8 cellular contexts compared by ENCODE assay signal in the genomic region with DNA sequence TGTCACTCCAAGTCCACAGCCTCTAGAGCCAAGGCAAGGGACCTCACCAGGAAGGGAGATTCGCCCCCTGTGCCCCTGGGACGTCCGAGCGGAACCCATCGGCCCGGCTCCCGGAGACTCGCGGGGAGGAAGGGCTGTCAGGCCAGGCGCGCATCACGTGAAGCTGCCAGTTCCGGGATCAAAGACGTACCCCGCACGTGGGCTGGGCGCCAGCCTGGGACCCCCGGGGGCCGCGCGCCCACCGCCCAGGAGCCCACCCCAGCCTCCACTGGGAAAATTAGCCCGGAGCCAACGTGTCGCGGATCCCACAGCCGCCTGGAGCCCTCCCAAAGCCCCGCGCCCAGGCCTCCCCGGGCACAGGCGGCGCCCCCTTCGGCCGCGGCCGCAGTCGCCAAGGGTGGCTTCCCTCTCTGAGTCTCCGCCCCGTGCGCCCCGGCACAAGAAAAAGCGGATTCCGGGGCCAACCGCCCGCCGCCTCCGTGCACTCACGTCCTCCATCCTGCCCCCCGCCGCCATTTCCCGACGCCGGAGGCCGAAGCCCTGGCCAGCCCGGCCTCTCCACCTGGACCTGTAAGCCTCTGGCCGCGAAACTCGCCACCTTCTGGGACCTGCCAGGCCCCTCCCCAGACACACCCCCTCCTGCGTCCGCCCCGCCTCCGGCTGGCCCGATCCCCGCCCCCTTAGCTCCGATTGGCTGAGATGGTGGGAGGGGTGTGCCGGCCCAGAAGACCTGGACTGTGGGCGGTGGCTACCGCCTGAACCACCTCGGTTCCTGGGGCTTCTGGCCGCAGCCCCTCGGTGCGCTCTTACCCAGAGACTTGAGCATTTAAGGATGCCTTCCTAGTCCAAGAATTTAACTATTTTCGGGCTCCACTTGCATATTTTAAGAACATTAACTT. TPM values are rescaled to one million over a fixed set of nuclear protein-coding genes. Genes with fewer than 3 reads are reported as not detected.
DNase-seq lines count a peak whose midpoint lies in the region; ATAC-seq and TF ChIP-seq lines count a peak whose summit lies in the region.

TSS of gene TMEM192 (minus strand) at position 603 of the 899 bp plus-strand sequence. CDS start at position 516, 87 bp downstream.

- H3F3A ChIP-seq in PC-3 (ENCODE audit: low read length, unreplicated experiment): no peaks in the 10 kb centered on the region

- peak within 1 kb of the TSS; percentile 96 for H2AFZ ChIP-seq in PC-3 (ENCODE audit: low read length)

- CTCF ChIA-PET in PC-3 (lab: Charles Lee): interaction anchor here (0.5 to 1.3 kb wide), 8 partner anchors 18 to 367 kb away, joined by 3 to 14 read pairs (median 5); partner anchors contain the start of gene MSMO1

- no peaks in the 10 kb centered on the region for H3K27me3 Mint-ChIP-seq in activated T-cell treated with anti-CD3 and anti-CD28 coated beads, Interleukin-2, amount 50 U/mL, for 72 hours (ENCODE audit: low read depth)

- H3K36me3 ChIP-seq in PC-3 (ENCODE audit: low read depth, low read length): no peaks in the 10 kb centered on the region
- no peaks in the 10 kb centered on the region for H3K36me3 ChIP-seq in esophagus muscularis mucosa

- H3K9me3 Mint-ChIP-seq in activated T-cell treated with anti-CD3 and anti-CD28 coated beads, Interleukin-2, amount 50 U/mL, for 72 hours: no peaks in the 10 kb centered on the region

- POLR2A ChIA-PET in PC-3 (lab: Charles Lee; ENCODE audit: unreplicated experiment): interaction anchor here (0.6 to 1.0 kb wide), 8 partner anchors 13 to 787 kb away, joined by 3 to 9 read pairs (median 3); no protein-coding TSS in a partner anchor

- intact Hi-C loops in PC-3 (cut with micrococcal nuclease) (loop anchor here (5.0 kb wide), 1 partner anchor 215 kb away; the partner anchor contains the start of gene MSMO1), esophagus muscularis mucosa (cut with DNase I) (loop anchor here (5.0 kb wide), 1 partner anchor 215 kb away; the partner anchor contains the start of gene MSMO1)

- no peaks in the 10 kb centered on the region for H3K9me3 ChIP-seq in PC-3 (ENCODE audit: low read length)
- no peaks in the 10 kb centered on the region for H3K9me3 ChIP-seq in esophagus muscularis mucosa

- no peaks in the 10 kb centered on the region for H3K36me3 Mint-ChIP-seq in activated T-cell treated with anti-CD3 and anti-CD28 coated beads, Interleukin-2, amount 50 U/mL, for 72 hours (ENCODE audit: insufficient read depth in 2 of 2)

- no peaks in the 10 kb centered on the region for H3K27me3 ChIP-seq in PC-3 (ENCODE audit: low read length)
- H3K27me3 ChIP-seq in esophagus muscularis mucosa: no peaks in the 10 kb centered on the region

- peak; percentile 94 for ATAC-seq in GM21619 (IDR thresholded peaks at IDR 0.05; ENCODE audit: unreplicated experiment)
- ATAC-seq in PC-3: peak; percentile 96
- ATAC-seq in activated T-cell treated with anti-CD3 and anti-CD28 coated beads, Interleukin-2, amount 50 U/mL, for 72 hours (replicated peaks in 1 of 2): peak; percentile 97

- H3K4me3 Mint-ChIP-seq in activated T-cell treated with anti-CD3 and anti-CD28 coated beads, Interleukin-2, amount 50 U/mL, for 72 hours: peak within 1 kb of the TSS; percentile 88 to 98

- H3K4me2 ChIP-seq in PC-3 (ENCODE audit: low read length): peak within 1 kb of the TSS; percentile 99

- H3K4me1 Mint-ChIP-seq in activated T-cell treated with anti-CD3 and anti-CD28 coated beads, Interleukin-2, amount 50 U/mL, for 72 hours (ENCODE audit: low read depth): peaks cover 26% of the 10 kb centered on the region

- H3K4me1 ChIP-seq in PC-3 (ENCODE audit: insufficient read depth, low read length) (0 out of 2 replicates have a peak, but pooled peaks cover 5% of the 10 kb centered on the region), esophagus muscularis mucosa (peaks cover 9 to 20% (median 17%) of the 10 kb centered on the region in 4 donors)

- H3K27ac ChIP-seq in PC-3 (ENCODE audit: low read length) (0 out of 2 replicates have a peak within 1 kb of the TSS, but pooled peaks have one; percentile 7), esophagus muscularis mucosa (replicated peaks in 1 of 4) (peak within 1 kb of the TSS; percentile 85 to 91 (median 90))

- no peak for TF ChIP-seq POLR2A in esophagus muscularis mucosa (IDR thresholded peaks at IDR 0.05; ENCODE audit: low read depth)

- BruUV-seq in PC-3 (replicated peaks; lab: Mats Ljungman, UMichigan): no TSS peak

- TF ChIP-seq CTCF in PC-3 (conservative IDR thresholded peaks at IDR 0.05; ENCODE audit: low read depth, low read length): peak; percentile 28
- TF ChIP-seq CTCF in esophagus muscularis mucosa (IDR thresholded peaks at IDR 0.05): peak in 1 of 3 experiments; percentile 44

- peak within 1 kb of the TSS; percentile 89 for H3K27ac Mint-ChIP-seq in activated T-cell treated with anti-CD3 and anti-CD28 coated beads, Interleukin-2, amount 50 U/mL, for 72 hours

- no peak for TF ChIP-seq EP300 in esophagus muscularis mucosa (IDR thresholded peaks at IDR 0.05)

- H3K9me2 ChIP-seq in PC-3 (replicated peaks; ENCODE audit: low read length): no peaks in the 10 kb centered on the region

- H3K79me2 ChIP-seq in PC-3 (ENCODE audit: low read length): peaks cover 7% of the 10 kb centered on the region

- 0% methylated on average over 17 of the region's 73 CpGs for WGBS in esophagus muscularis mucosa

- H4K20me1 ChIP-seq in PC-3 (ENCODE audit: low read length): no peaks in the 10 kb centered on the region

- H3K4me3 ChIP-seq in Jurkat, Clone E6-1 (ENCODE audit: low read length): peak within 1 kb of the TSS; percentile 74
- H3K4me3 ChIP-seq in PC-3 (ENCODE audit: low read length) (peak within 1 kb of the TSS; percentile 95), esophagus muscularis mucosa (peak within 1 kb of the TSS; percentile 75 to 98 (median 91))

- DNase-seq in DMS53 treated with DMSO at 0.1 percent for 48 hours (lab: John Stamatoyannopoulos, UW; ENCODE audit: unreplicated experiment) (peak; percentile 83), PC-3 (peak; percentile 84), esophagus muscularis mucosa (ENCODE audit: extremely low spot score) (peak; percentile 99), myocyte (ENCODE audit: low read depth) (peak; percentile 92)
- peak; percentile 70 for DNase-seq in Jurkat, Clone E6-1 (ENCODE audit: low read depth, low spot score)
- DNase-seq in activated T-cell treated with anti-CD3 and anti-CD28 coated beads, Interleukin-2, amount 50 U/mL, for 72 hours: peak; percentile 93 to 95
- peak; percentile 86 to 87 for DNase-seq in stimulated activated CD8-positive, alpha-beta memory T cell treated with anti-CD3 and anti-CD28 coated beads, Interleukin-7, amount 100 ng/mL, for 48 hours (ENCODE audit: extremely low read depth in 1 of 2, low read depth in 1 of 2)

- H3K9ac ChIP-seq in PC-3 (ENCODE audit: low read length): peak within 1 kb of the TSS; percentile 85

RNA-seq across cellular contexts. Expression of gene TMEM192, which starts in this region (rescaled TPM):
- polyA plus RNA-seq in Jurkat, Clone E6-1 (2012; ENCODE audit: insufficient read depth, insufficient read length): 15.7 TPM
- total RNA-seq in PC-3 (2014; rRNA removed) (6.8 and 7.4 TPM in 2 replicates), esophagus muscularis mucosa (10 to 100 TPM; 11.6 to 19.1 (median 14.1) TPM), myocyte (20.8 and 21.1 TPM in 2 replicates)
- total RNA-seq in activated T-cell treated with anti-CD3 and anti-CD28 coated beads, Interleukin-2, amount 50 U/mL, for 72 hours: 10 to 100 TPM; 10.2 to 14.4 TPM
- polyA plus RNA-seq in myocyte (2012): 11.9 TPM

Comparison
In these comparisons a context has a peak if more than half of its experiments do, and no peak if none do; other contexts are left out.
1. Peak in every context shown above with its lines: DNase-seq, ATAC-seq, H3K4me3 ChIP-seq and H3K27ac ChIP-seq.